12 cellular contexts compared by ENCODE assay signal in the genomic region with DNA sequence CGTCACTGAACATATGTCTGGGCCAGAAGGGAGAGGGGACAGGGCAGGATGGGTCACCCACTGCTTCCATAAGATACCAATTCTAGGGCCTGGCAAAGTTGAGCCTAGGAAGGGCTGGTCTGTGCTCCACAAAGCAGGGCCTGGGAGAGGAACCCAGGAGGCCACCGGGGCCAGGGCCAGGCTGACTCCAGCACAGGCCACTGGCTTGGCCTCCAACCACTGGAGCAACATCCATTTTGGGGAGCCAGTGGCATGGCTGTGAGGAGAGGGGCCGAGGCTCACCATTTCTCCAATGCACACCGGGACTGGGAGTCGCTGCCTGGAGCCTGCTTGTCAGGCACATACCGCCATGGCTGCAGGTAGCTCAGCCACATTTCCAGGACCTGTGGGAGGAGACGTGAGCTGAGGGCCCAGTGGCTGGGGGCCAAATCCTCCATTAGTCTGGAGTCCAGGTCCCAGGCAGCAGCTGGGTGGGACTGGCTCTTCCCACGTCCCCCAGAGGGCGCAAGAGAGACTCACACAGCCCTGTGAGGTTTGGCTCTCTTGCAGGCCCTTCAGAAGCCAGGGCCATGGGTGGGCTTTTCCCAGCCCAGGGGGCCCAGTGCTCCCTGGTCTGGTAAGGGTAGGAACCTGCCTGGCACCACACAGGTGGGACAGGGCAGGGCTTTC. TPM values are rescaled to one million over a fixed set of nuclear protein-coding genes. Genes with fewer than 3 reads are reported as not detected.
DNase-seq lines count a peak whose midpoint lies in the region; FAIRE-seq lines count a peak whose summit lies in the region.
"Had no signal": no experiment of that assay in that cellular context is flagged by ENCODE, and none has a peak within 500 bp of the region (broad histone marks: within the 10 kb centered on the region; RNA-seq: fewer than 3 reads in every experiment).

No MANE protein-coding gene starts in this region.

- no peaks in the 10 kb centered on the region for H3K36me3 Mint-ChIP-seq in CD4-positive, alpha-beta memory T cell

- intact Hi-C loops in CD4-positive, alpha-beta memory T cell (cut with micrococcal nuclease): no loop called here

- H3K4me1 ChIP-seq in CD4-positive, alpha-beta memory T cell (ENCODE audit: insufficient read depth, low read length): no peaks in the 10 kb centered on the region

- H3K27ac Mint-ChIP-seq in CD4-positive, alpha-beta memory T cell: no peak overlapping the region

- in situ Hi-C loops in SK-MEL-5 (cut with HindIII; ENCODE audit: low pct_unique_long_range_greater_than_20kb, low sequenced_read_pairs): no loop called here

- no peaks in the 10 kb centered on the region for H3K27me3 Mint-ChIP-seq in CD4-positive, alpha-beta memory T cell

- H3K27ac ChIP-seq in CD4-positive, alpha-beta memory T cell (ENCODE audit: low read depth, low read length): no peak overlapping the region

- FAIRE-seq in urothelium cell line (lab: Jason Lieb, UNC): no peak

- H3K9me3 Mint-ChIP-seq in CD4-positive, alpha-beta memory T cell: peaks cover 0 to 9% (median 3%) of the 10 kb centered on the region in 8 donors

- H3K4me3 Mint-ChIP-seq in CD4-positive, alpha-beta memory T cell: no peak overlapping the region

- CTCF ChIA-PET in CD4-positive, alpha-beta memory T cell (lab: Charles Lee; ENCODE audit: partially characterized antibody): no interaction called here

- POLR2A ChIA-PET in CD4-positive, alpha-beta memory T cell (lab: Charles Lee; ENCODE audit: partially characterized antibody): no interaction called here

- H3K4me1 Mint-ChIP-seq in CD4-positive, alpha-beta memory T cell: no peaks in the 10 kb centered on the region

- H3K27me3 ChIP-seq in CD4-positive, alpha-beta memory T cell (ENCODE audit: insufficient read depth, low read length): no peaks in the 10 kb centered on the region

- peak; percentile 40 for DNase-seq in stimulated activated CD4-positive, alpha-beta T cell treated with anti-CD3 and anti-CD28 coated beads, Interleukin-15, amount 100 ng/mL, for 24 hours
- no peak for DNase-seq in stimulated activated CD4-positive, alpha-beta T cell treated with anti-CD3 and anti-CD28 coated beads, Interleukin-4, amount 100 ng/mL, for 1 hour
- peak; percentile 4 for DNase-seq in HK-2 (ENCODE audit: unreplicated experiment)
- peak; percentile 73 for DNase-seq in SK-MEL-5 (ENCODE audit: low read depth, low spot score)
- peak; percentile 33 for DNase-seq in urothelium cell line (ENCODE audit: low spot score)
- DNase-seq in NCI-H2107 (lab: John Stamatoyannopoulos, UW): no peak
- DNase-seq in CD4-positive, alpha-beta memory T cell: no peak
- DNase-seq: activated CD8-positive, alpha-beta memory T cell treated with anti-CD3 and anti-CD28 coated beads, Interleukin-2, amount 50 U/mL, for 4 hours; anterior cingulate cortex; NK-92 treated with Interleukin-12 subunit alpha and Interleukin-12 subunit beta, amount 100 ng/mL, for 24 hours had no signal

- no peaks in the 10 kb centered on the region for H3K9me3 ChIP-seq in CD4-positive, alpha-beta memory T cell (ENCODE audit: control insufficient read depth in 1 of 2, low read length in 2 of 2)

- no peak overlapping the region for H3K4me3 ChIP-seq in CD4-positive, alpha-beta memory T cell (ENCODE audit: low read length in 2 of 2)

- no peaks in the 10 kb centered on the region for H3K36me3 ChIP-seq in CD4-positive, alpha-beta memory T cell (ENCODE audit: insufficient read depth, low read length)

RNA-seq across cellular contexts. Expression of a gene that starts 27.7 kb away (rescaled TPM):
- 0.16 and 0.72 TPM in 2 replicates for total RNA-seq in SK-MEL-5 (2014; rRNA removed; shearing (Covaris generic))
- 0.48 and 0.52 TPM in 2 replicates for polyA plus RNA-seq in SK-MEL-5 (2015; cell fraction: cytosol; rRNA removed)
- polyA plus RNA-seq in SK-MEL-5 (2015; cell fraction: nucleus; rRNA removed): not detected in 2 replicates
- not detected for total RNA-seq in CD4-positive, alpha-beta memory T cell
- not detected for polyA plus RNA-seq in CD4-positive, alpha-beta memory T cell
- total RNA-seq: fibroblast of villous mesenchyme, pulmonary artery endothelial cell had no signal

Comparison
In these comparisons a context has a peak if more than half of its experiments do, and no peak if none do; other contexts are left out.
1. DNase-seq: peak in stimulated activated CD4-positive, alpha-beta T cell treated with anti-CD3 and anti-CD28 coated beads, Interleukin-15, amount 100 ng/mL, for 24 hours (single experiment), HK-2 (single experiment), SK-MEL-5 (single experiment) and urothelium cell line (single experiment); none in stimulated activated CD4-positive, alpha-beta T cell treated with anti-CD3 and anti-CD28 coated beads, Interleukin-4, amount 100 ng/mL, for 1 hour (single experiment), NCI-H2107 (single experiment) and CD4-positive, alpha-beta memory T cell (0 of 5).